Comparison of ENCODE assay signal across 23 cellular contexts in the genomic region with DNA sequence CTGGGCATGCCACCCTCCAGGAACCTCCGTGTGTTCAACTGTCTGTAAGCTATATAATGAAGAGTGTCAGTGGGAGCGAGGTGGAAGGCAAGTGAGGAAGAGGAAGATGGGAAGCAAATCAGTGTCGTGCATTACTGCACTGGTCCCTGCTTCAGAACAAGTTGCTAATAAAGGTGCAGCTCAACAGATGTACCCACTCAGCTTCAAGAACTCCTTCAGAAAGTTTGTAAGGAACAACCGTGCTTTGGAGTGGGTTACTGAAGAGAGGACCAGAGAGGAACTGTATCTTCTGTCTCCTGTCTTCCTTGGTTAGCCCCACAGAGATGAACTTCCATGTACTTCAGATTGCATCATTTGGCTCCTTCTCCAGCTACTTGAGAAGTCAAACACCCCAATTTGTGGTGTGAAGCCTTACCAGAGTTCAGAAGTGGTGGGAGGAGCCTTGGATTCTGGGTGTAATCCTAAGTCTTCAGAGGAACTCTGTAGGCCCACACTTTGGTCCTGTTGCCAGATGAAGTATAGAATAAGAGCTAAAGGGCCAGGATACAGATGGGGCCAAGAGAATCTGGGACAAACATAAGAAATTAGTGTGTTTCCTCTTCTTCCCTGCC.
DNase-seq lines count a peak whose midpoint lies in the region; ATAC-seq and TF ChIP-seq lines count a peak whose summit lies in the region.
"Had no signal": no experiment of that assay in that cellular context is flagged by ENCODE, and none has a peak within 500 bp of the region (broad histone marks: within the 10 kb centered on the region; RNA-seq: fewer than 3 reads in every experiment).

No MANE protein-coding gene starts in this region.

- H3K27ac ChIP-seq in left lung = no peak overlapping the region
- no peak overlapping the region for H3K27ac ChIP-seq in naive thymus-derived CD4-positive, alpha-beta T cell (ENCODE audit: low read depth, low read length)
- no peak overlapping the region for H3K27ac ChIP-seq in gastrocnemius medialis
- H3K27ac ChIP-seq: A549; BLaER1 treated with 17β-estradiol and CSF1 and Interleukin-3, amounts not matched to agents 10 nM and 100 nM had no signal

- H3K27ac Mint-ChIP-seq in naive thymus-derived CD4-positive, alpha-beta T cell = no peak overlapping the region
- H3K27ac Mint-ChIP-seq: CD14-positive monocyte; CD4-positive, alpha-beta T cell; CD8-positive, alpha-beta memory T cell had no signal

- POLR2A ChIA-PET in naive thymus-derived CD4-positive, alpha-beta T cell (lab: Charles Lee) = no interaction called here

- peaks cover 0 to 3% of the 10 kb centered on the region in 2 donors for H3K9me3 ChIP-seq in left lung
- H3K9me3 ChIP-seq in naive thymus-derived CD4-positive, alpha-beta T cell (ENCODE audit: control insufficient read depth in 2 of 3, low read length in 3 of 3) = no peaks in the 10 kb centered on the region
- H3K9me3 ChIP-seq in gastrocnemius medialis = no peaks in the 10 kb centered on the region
- H3K9me3 ChIP-seq: A549, BE2C, HAP-1 had no signal

- CTCF ChIA-PET in naive thymus-derived CD4-positive, alpha-beta T cell (lab: Charles Lee) = interaction anchor here (0.6 kb wide), 1 partner anchor 239 kb away, joined by 3 read pairs; no protein-coding TSS in a partner anchor

- no peaks in the 10 kb centered on the region for H3K4me1 ChIP-seq in left lung
- H3K4me1 ChIP-seq in naive thymus-derived CD4-positive, alpha-beta T cell (ENCODE audit: control insufficient read depth in 2 of 2, insufficient read depth in 2 of 2, low read length in 2 of 2) = no peaks in the 10 kb centered on the region
- H3K4me1 ChIP-seq in gastrocnemius medialis = no peaks in the 10 kb centered on the region
- H3K4me1 ChIP-seq: A549; BE2C; BLaER1 treated with 17β-estradiol and CSF1 and Interleukin-3, amounts not matched to agents 10 nM and 100 nM had no signal

- TF ChIP-seq POLR2A in gastrocnemius medialis (IDR thresholded peaks at IDR 0.05) = no peak

- H3K27me3 ChIP-seq in left lung (no peaks in the 10 kb centered on the region), gastrocnemius medialis (no peaks in the 10 kb centered on the region)
- no peaks in the 10 kb centered on the region for H3K27me3 ChIP-seq in naive thymus-derived CD4-positive, alpha-beta T cell (ENCODE audit: control insufficient read depth in 2 of 2, insufficient read depth in 2 of 2, low read length in 2 of 2)
- H3K27me3 ChIP-seq: BE2C had no signal

- H3K4me1 Mint-ChIP-seq in naive thymus-derived CD4-positive, alpha-beta T cell = no peaks in the 10 kb centered on the region
- H3K4me1 Mint-ChIP-seq: CD14-positive monocyte; CD8-positive, alpha-beta memory T cell had no signal

- ATAC-seq in left lung (peak; percentile 68), gastrocnemius medialis (no peak), GM18873 (IDR thresholded peaks at IDR 0.05; ENCODE audit: low FRiP score, unreplicated experiment) (no peak)
- ATAC-seq in naive thymus-derived CD4-positive, alpha-beta T cell = peak; percentile 4
- ATAC-seq: A549, GM12878 had no signal

- intact Hi-C loops in left lung (cut with DNase I) (no loop called here), gastrocnemius medialis (cut with DNase I; ENCODE audit: low total_unique reads) (no loop called here)
- intact Hi-C loops in naive thymus-derived CD4-positive, alpha-beta T cell (cut with micrococcal nuclease) = no loop called here

- H3K4me3 ChIP-seq in left lung (no peak overlapping the region), gastrocnemius medialis (no peak overlapping the region)
- H3K4me3 ChIP-seq in naive thymus-derived CD4-positive, alpha-beta T cell (ENCODE audit: low read length) = no peak overlapping the region
- H3K4me3 ChIP-seq: A549; BLaER1 treated with 17β-estradiol and CSF1 and Interleukin-3, amounts not matched to agents 10 nM and 100 nM; GM12878; HAP-1 had no signal

- in situ Hi-C loops in gastrocnemius medialis (cut with MboI; ENCODE audit: low sequenced_read_pairs in 4 of 4) = no loop called here

- H3K36me3 Mint-ChIP-seq in naive thymus-derived CD4-positive, alpha-beta T cell = no peaks in the 10 kb centered on the region
- H3K36me3 Mint-ChIP-seq: CD14-positive monocyte; CD8-positive, alpha-beta memory T cell had no signal

- peaks cover 0 to 11% (median 0%) of the 10 kb centered on the region in 11 donors for H3K9me3 Mint-ChIP-seq in naive thymus-derived CD4-positive, alpha-beta T cell

- TF ChIP-seq CTCF in left lung (IDR thresholded peaks at IDR 0.05) = no peak
- no peak for TF ChIP-seq CTCF in gastrocnemius medialis (IDR thresholded peaks at IDR 0.05 in 4 of 5, conservative IDR thresholded peaks at IDR 0.05 in 1 of 5)

- H3K36me3 ChIP-seq in left lung (no peaks in the 10 kb centered on the region), gastrocnemius medialis (no peaks in the 10 kb centered on the region)
- no peaks in the 10 kb centered on the region for H3K36me3 ChIP-seq in naive thymus-derived CD4-positive, alpha-beta T cell (ENCODE audit: control insufficient read depth in 2 of 3, insufficient read depth in 3 of 3, low read length in 3 of 3)
- H3K36me3 ChIP-seq: BE2C; BLaER1 treated with 17β-estradiol and CSF1 and Interleukin-3, amounts not matched to agents 10 nM and 100 nM; HAP-1 had no signal

- no peak overlapping the region for H3K4me3 Mint-ChIP-seq in naive thymus-derived CD4-positive, alpha-beta T cell
- H3K4me3 Mint-ChIP-seq: CD14-positive monocyte; CD4-positive, alpha-beta T cell; CD8-positive, alpha-beta memory T cell had no signal

- no peaks in the 10 kb centered on the region for H3K27me3 Mint-ChIP-seq in naive thymus-derived CD4-positive, alpha-beta T cell
- H3K27me3 Mint-ChIP-seq: CD4-positive, alpha-beta T cell; CD8-positive, alpha-beta memory T cell had no signal

- DNase-seq in NOMO-1 treated with DMSO at 0.1 percent for 48 hours (lab: John Stamatoyannopoulos, UW; ENCODE audit: unreplicated experiment) (peak; percentile 0), NOMO-1 treated with dmso at 0.1 percent for 144 hours (lab: John Stamatoyannopoulos, UW; ENCODE audit: unreplicated experiment) (no peak), left lung (no peak), gastrocnemius medialis (no peak), HCEC 1CT (no peak)
- DNase-seq in naive thymus-derived CD4-positive, alpha-beta T cell = no peak
- DNase-seq: 8988T; ACHN; AML-193; BE2C; CD4-positive, alpha-beta T cell; CD8-positive, alpha-beta memory T cell; DMS 273 treated with DMSO at 0.1 percent for 48 hours; DMS79; EL; GDM1; GOT3 had no signal

Comparison
In these comparisons a context has a peak if more than half of its experiments do, and no peak if none do; other contexts are left out.
1. ATAC-seq: peak in left lung (single experiment) and naive thymus-derived CD4-positive, alpha-beta T cell (single experiment); none in gastrocnemius medialis (0 of 2) and GM18873 (single experiment).